Comparison of ENCODE assay signal across 15 cellular contexts in the genomic region with DNA sequence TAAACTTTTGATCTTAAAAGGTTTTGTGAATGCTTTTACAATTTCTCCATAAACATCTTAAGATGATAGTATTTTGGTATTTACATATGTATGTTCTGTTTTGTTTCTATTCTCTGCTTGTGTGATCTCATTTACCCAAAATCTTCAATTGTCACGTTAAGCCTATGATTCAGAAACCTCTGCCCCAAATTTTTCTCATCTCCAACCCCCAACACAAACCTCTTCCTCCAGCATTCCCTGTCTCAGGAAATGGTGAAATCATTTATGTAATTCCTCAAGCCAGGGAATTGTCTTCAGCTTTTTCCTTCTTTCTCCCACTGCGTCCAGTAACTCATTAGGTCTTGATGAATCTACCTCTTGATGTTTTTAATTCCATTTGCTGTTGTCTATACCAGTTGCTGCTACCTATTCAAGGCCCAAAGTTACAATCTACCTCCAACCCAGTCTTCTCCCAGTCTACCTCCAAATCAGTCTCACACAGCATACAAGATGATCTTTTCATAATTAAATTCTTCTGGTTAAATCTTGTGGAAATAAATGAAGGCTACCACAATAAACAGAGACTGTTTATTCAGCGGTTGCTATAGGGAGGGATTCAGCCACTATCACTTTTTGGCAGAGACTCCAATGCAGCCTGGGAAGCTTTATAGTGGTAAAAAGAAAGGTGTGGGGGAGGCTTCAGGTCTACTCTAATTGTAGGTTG. TPM values are rescaled to one million over a fixed set of nuclear protein-coding genes. Genes with fewer than 3 reads are reported as not detected.
DNase-seq lines count a peak whose midpoint lies in the region; ATAC-seq and TF ChIP-seq lines count a peak whose summit lies in the region.
"Had no signal": no experiment of that assay in that cellular context is flagged by ENCODE, and none has a peak within 500 bp of the region (broad histone marks: within the 10 kb centered on the region; RNA-seq: fewer than 3 reads in every experiment).

No MANE protein-coding gene starts in this region.

- ATAC-seq in HG02885 (IDR thresholded peaks at IDR 0.05; ENCODE audit: poor library complexity, unreplicated experiment) (no peak), GM21447 (IDR thresholded peaks at IDR 0.05; ENCODE audit: unreplicated experiment) (no peak)
- ATAC-seq: GM23338, left lobe of liver had no signal

- H3K23ac ChIP-seq in mesenchymal stem cell (ENCODE audit: low read length in 2 of 2), result no peak overlapping the region

- H3K9me3 ChIP-seq in MG63, result no peaks in the 10 kb centered on the region
- no peaks in the 10 kb centered on the region for H3K9me3 ChIP-seq in mesenchymal stem cell (ENCODE audit: control insufficient read depth, low read length)
- H3K9me3 ChIP-seq: neutrophil had no signal

- no peak overlapping the region for H2BK5ac ChIP-seq in mesenchymal stem cell (ENCODE audit: low read depth, low read length, poor library complexity, severe bottlenecking)

- H3K4me3 ChIP-seq in MG63 (no peak overlapping the region), choroid plexus epithelial cell (ENCODE audit: low read depth, low read length) (no peak overlapping the region), mesenchymal stem cell (ENCODE audit: insufficient read depth in 1 of 2, low read depth in 1 of 2, low read length in 2 of 2) (peak overlapping the region in 1 of 2 experiments; percentile 20)
- H3K4me3 ChIP-seq: GM23338 had no signal

- no peak overlapping the region for H3K18ac ChIP-seq in mesenchymal stem cell (ENCODE audit: low read depth in 1 of 2, low read length in 2 of 2)

- H3K9ac ChIP-seq in mesenchymal stem cell (ENCODE audit: low read length), result peak overlapping the region; percentile 92

- 57% methylated on average over 3 of the region's 3 CpGs for WGBS in mesenchymal stem cell

- H2BK120ac ChIP-seq in mesenchymal stem cell (ENCODE audit: low read depth, low read length), result no peak overlapping the region

- no peak overlapping the region for H2AFZ ChIP-seq in mesenchymal stem cell (ENCODE audit: low read depth, low read length)
- H2AFZ ChIP-seq: GM23338 had no signal

- H2BK15ac ChIP-seq in mesenchymal stem cell (ENCODE audit: low read depth, poor library complexity, severe bottlenecking), result no peak overlapping the region

- H2BK12ac ChIP-seq in mesenchymal stem cell (ENCODE audit: low read length in 2 of 2), result no peak overlapping the region

- no peak overlapping the region for H4K8ac ChIP-seq in mesenchymal stem cell (ENCODE audit: low read length)

- H3K4me1 ChIP-seq in mesenchymal stem cell (ENCODE audit: control insufficient read depth, insufficient read depth, low read depth, low read length), result peaks cover 3% of the 10 kb centered on the region

- H3K4ac ChIP-seq in mesenchymal stem cell (ENCODE audit: low read depth in 1 of 2, low read length in 2 of 2), result no peak overlapping the region

- no peak overlapping the region for H3K4me2 ChIP-seq in mesenchymal stem cell (ENCODE audit: low read length, poor library complexity, severe bottlenecking)
- H3K4me2 ChIP-seq: GM23338 had no signal

- H2AK5ac ChIP-seq in mesenchymal stem cell (ENCODE audit: low read length, severe bottlenecking), result no peak overlapping the region

- no peaks in the 10 kb centered on the region for H3K27me3 ChIP-seq in MG63
- peaks cover 0 to 27% of the 10 kb centered on the region in 2 experiments for H3K27me3 ChIP-seq in mesenchymal stem cell (ENCODE audit: control insufficient read depth in 1 of 2, insufficient read depth in 1 of 2, low read length in 2 of 2)

- no peak for TF ChIP-seq CTCF in choroid plexus epithelial cell (conservative IDR thresholded peaks at IDR 0.05; ENCODE audit: low read depth, low read length)

- no peaks in the 10 kb centered on the region for H3K79me1 ChIP-seq in mesenchymal stem cell (replicated peaks; ENCODE audit: low read length, poor library complexity, severe bottlenecking)

- no peak overlapping the region for H3K14ac ChIP-seq in mesenchymal stem cell (ENCODE audit: low read length in 2 of 2)

- no peak overlapping the region for H3K27ac ChIP-seq in mesenchymal stem cell (ENCODE audit: low read length, poor library complexity, severe bottlenecking)
- H3K27ac ChIP-seq: neutrophil had no signal

- DNase-seq in AG08395 (ENCODE audit: low spot score), result peak; percentile 77
- DNase-seq in MG63, result peak; percentile 19
- peak; percentile 39 for DNase-seq in choroid plexus epithelial cell (ENCODE audit: low read depth)
- DNase-seq in mesenchymal stem cell, result no peak
- no peak for DNase-seq in T-helper 1 cell
- no peak for DNase-seq in Ammon's horn (ENCODE audit: low spot score)
- DNase-seq: activated gamma-delta T cell treated with Interleukin-2 at 50 U/mL for 16 hours; NCI-H1417; NCI-H524; stimulated activated CD8-positive, alpha-beta memory T cell treated with anti-CD3 and anti-CD28 coated beads, Interleukin-4, amount 100 ng/mL, for 48 hours had no signal

- no peak overlapping the region for H4K91ac ChIP-seq in mesenchymal stem cell (ENCODE audit: low read length)

- H3K36me3 ChIP-seq in MG63 (no peaks in the 10 kb centered on the region), mesenchymal stem cell (ENCODE audit: control insufficient read depth in 1 of 2, insufficient read depth in 2 of 2, low read depth in 1 of 2, low read length in 2 of 2) (no peaks in the 10 kb centered on the region)
- H3K36me3 ChIP-seq: neutrophil had no signal

RNA-seq across cellular contexts. Expression of gene CFAP69, which starts 5.8 kb away (rescaled TPM):
- 0.44 and 1.8 TPM in 2 replicates for total RNA-seq in MG63 (2014; rRNA removed; shearing (Covaris generic); ENCODE audit: low replicate concordance)
- polyA plus RNA-seq in mesenchymal stem cell (2013, experiment 1 of 2), result 0.73 TPM
- 0.85 TPM for polyA plus RNA-seq in mesenchymal stem cell (2013, experiment 2 of 2)

RNA-seq across cellular contexts. Expression of gene STEAP2, which starts 39.2 kb away (rescaled TPM):
- total RNA-seq in MG63 (2014; rRNA removed; shearing (Covaris generic); ENCODE audit: low replicate concordance), result 1.2 and 2.0 TPM in 2 replicates
- 0.04 TPM for polyA plus RNA-seq in mesenchymal stem cell (2013, experiment 1 of 2)
- polyA plus RNA-seq in mesenchymal stem cell (2013, experiment 2 of 2), result under 0.01 TPM

Comparison
In these comparisons a context has a peak if more than half of its experiments do, and no peak if none do; other contexts are left out.
1. DNase-seq: peak in AG08395 (single experiment), MG63 (single experiment) and choroid plexus epithelial cell (single experiment); none in mesenchymal stem cell (single experiment), T-helper 1 cell (0 of 5) and Ammon's horn (single experiment).